In the genomic region with DNA sequence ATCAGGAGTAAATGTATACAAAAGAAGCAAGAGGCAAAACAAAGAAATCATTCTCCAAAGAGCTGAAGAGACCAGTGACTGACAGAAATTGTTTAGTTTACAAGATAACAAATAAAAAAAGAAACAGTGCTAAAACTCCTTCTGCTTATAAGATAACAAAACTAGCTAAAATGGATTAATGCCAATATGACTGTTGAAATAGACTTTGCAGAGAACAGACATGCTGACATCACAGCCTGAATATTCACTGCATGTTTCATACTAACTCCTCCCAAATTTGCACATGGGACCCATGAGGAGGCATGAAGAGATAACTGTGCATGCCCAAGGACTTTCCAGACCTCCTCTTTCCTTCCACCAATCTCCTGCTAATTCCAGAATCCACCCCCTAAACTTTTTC, we compare ENCODE assay signal across 20 cellular contexts. TPM values are rescaled to one million over a fixed set of nuclear protein-coding genes. Genes with fewer than 3 reads are reported as not detected.
"Had no signal": no experiment of that assay in that cellular context is flagged by ENCODE, and none has a peak within 500 bp of the region (broad histone marks: within the 10 kb centered on the region; RNA-seq: fewer than 3 reads in every experiment).

No MANE protein-coding gene starts in this region.

- H2AFZ ChIP-seq: hepatocyte had no signal

- H3K36me3 ChIP-seq: ascending aorta, cardiac muscle cell, thoracic aorta, upper lobe of left lung had no signal

- H3K27me3 ChIP-seq: ascending aorta, upper lobe of left lung had no signal

- H3K4me1 ChIP-seq: ascending aorta, upper lobe of left lung had no signal

- H3K27ac ChIP-seq: ascending aorta, cardiac muscle cell, dorsolateral prefrontal cortex, epithelial cell of prostate, hepatocyte, thoracic aorta, upper lobe of left lung had no signal

- ATAC-seq: activated naive CD8-positive, alpha-beta T cell treated with anti-CD3 and anti-CD28 coated beads, Interleukin-2, amount 50 U/mL, for 24 hours; activated T-cell treated with anti-CD3 and anti-CD28 coated beads, Interleukin-2, amount 50 U/mL, for 4 hours; stimulated activated naive B cell treated with anti-CD40 and anti-IgM and Interleukin-4, amounts not matched to agents 10 μg/mL and 1 μg/mL and 100 μg/mL, for 72 hours; T-cell had no signal

- DNase-seq: activated CD4-positive, alpha-beta T cell treated with anti-CD3 and anti-CD28 coated beads, Interleukin-2, amount 10 ng/mL, durations not matched to agents 24 days and 14 days; activated CD8-positive, alpha-beta memory T cell treated with anti-CD3 and anti-CD28 coated beads, Interleukin-2, amount 50 U/mL, for 4 hours; activated effector memory CD4-positive, alpha-beta T cell treated with Interleukin-2 at 50 U/mL for 16 hours; activated naive CD4-positive, alpha-beta T cell treated with anti-CD3 and anti-CD28 coated beads, Interleukin-2, amount 10 ng/mL, durations not matched to agents 7 days and 5 days; activated naive CD8-positive, alpha-beta T cell treated with anti-CD3 and anti-CD28 coated beads, Interleukin-2, amount 50 U/mL, for 24 hours; activated T-cell treated with anti-CD3 and anti-CD28 coated beads, Interleukin-2, amount 50 U/mL, for 4 hours; dorsolateral prefrontal cortex; islet precursor cell; midbrain; SK-N-SH; stimulated activated naive B cell treated with anti-CD40 and anti-IgM and Interleukin-4, amounts not matched to agents 10 μg/mL and 1 μg/mL and 100 μg/mL, for 72 hours; T-cell; upper lobe of left lung had no signal

- H3K27ac Mint-ChIP-seq: activated CD4-positive, alpha-beta T cell treated with anti-CD3 and anti-CD28 coated beads, Interleukin-2, amount 10 ng/mL, durations not matched to agents 24 days and 14 days; activated naive CD4-positive, alpha-beta T cell treated with anti-CD3 and anti-CD28 coated beads, Interleukin-2, amount 10 ng/mL, durations not matched to agents 7 days and 5 days; activated naive CD8-positive, alpha-beta T cell treated with anti-CD3 and anti-CD28 coated beads, Interleukin-2, amount 50 U/mL, for 24 hours; nephron; stimulated activated naive B cell treated with anti-CD40 and anti-IgM and Interleukin-4, amounts not matched to agents 10 μg/mL and 1 μg/mL and 100 μg/mL, for 72 hours; T-cell had no signal

- H3K36me3 Mint-ChIP-seq: activated naive CD4-positive, alpha-beta T cell treated with anti-CD3 and anti-CD28 coated beads, Interleukin-2, amount 10 ng/mL, durations not matched to agents 7 days and 5 days; stimulated activated naive B cell treated with anti-CD40 and anti-IgM and Interleukin-4, amounts not matched to agents 10 μg/mL and 1 μg/mL and 100 μg/mL, for 72 hours; T-cell had no signal

- H3K4me2 ChIP-seq: hepatocyte, SK-N-SH had no signal

- H3K79me2 ChIP-seq: hepatocyte had no signal

- H3K4me3 ChIP-seq: ascending aorta, cardiac muscle cell, dorsolateral prefrontal cortex, hepatocyte, thoracic aorta, upper lobe of left lung had no signal

- H3K9me3 ChIP-seq: ascending aorta, SK-N-SH, thoracic aorta, upper lobe of left lung had no signal

- H3K9me3 Mint-ChIP-seq: activated CD4-positive, alpha-beta T cell treated with anti-CD3 and anti-CD28 coated beads, Interleukin-2, amount 10 ng/mL, durations not matched to agents 24 days and 14 days; activated naive CD4-positive, alpha-beta T cell treated with anti-CD3 and anti-CD28 coated beads, Interleukin-2, amount 10 ng/mL, durations not matched to agents 7 days and 5 days; activated naive CD8-positive, alpha-beta T cell treated with anti-CD3 and anti-CD28 coated beads, Interleukin-2, amount 50 U/mL, for 24 hours; activated T-cell treated with anti-CD3 and anti-CD28 coated beads, Interleukin-2, amount 50 U/mL, for 4 hours; nephron; stimulated activated naive B cell treated with anti-CD40 and anti-IgM and Interleukin-4, amounts not matched to agents 10 μg/mL and 1 μg/mL and 100 μg/mL, for 72 hours; T-cell had no signal

- H3K9ac ChIP-seq: SK-N-SH had no signal

- H3K4me3 Mint-ChIP-seq: activated CD4-positive, alpha-beta T cell treated with anti-CD3 and anti-CD28 coated beads, Interleukin-2, amount 10 ng/mL, durations not matched to agents 24 days and 14 days; activated naive CD4-positive, alpha-beta T cell treated with anti-CD3 and anti-CD28 coated beads, Interleukin-2, amount 10 ng/mL, durations not matched to agents 7 days and 5 days; activated naive CD8-positive, alpha-beta T cell treated with anti-CD3 and anti-CD28 coated beads, Interleukin-2, amount 50 U/mL, for 24 hours; activated T-cell treated with anti-CD3 and anti-CD28 coated beads, Interleukin-2, amount 50 U/mL, for 4 hours; nephron; stimulated activated naive B cell treated with anti-CD40 and anti-IgM and Interleukin-4, amounts not matched to agents 10 μg/mL and 1 μg/mL and 100 μg/mL, for 72 hours; T-cell had no signal

- H3K4me1 Mint-ChIP-seq: activated CD4-positive, alpha-beta T cell treated with anti-CD3 and anti-CD28 coated beads, Interleukin-2, amount 10 ng/mL, durations not matched to agents 24 days and 14 days; activated naive CD4-positive, alpha-beta T cell treated with anti-CD3 and anti-CD28 coated beads, Interleukin-2, amount 10 ng/mL, durations not matched to agents 7 days and 5 days; activated naive CD8-positive, alpha-beta T cell treated with anti-CD3 and anti-CD28 coated beads, Interleukin-2, amount 50 U/mL, for 24 hours; nephron; stimulated activated naive B cell treated with anti-CD40 and anti-IgM and Interleukin-4, amounts not matched to agents 10 μg/mL and 1 μg/mL and 100 μg/mL, for 72 hours had no signal

RNA-seq across cellular contexts. Expression of a gene that starts 6.2 kb away (rescaled TPM):
- total RNA-seq: activated CD4-positive, alpha-beta T cell treated with anti-CD3 and anti-CD28 coated beads, Interleukin-2, amount 10 ng/mL, durations not matched to agents 24 days and 14 days; activated T-cell treated with anti-CD3 and anti-CD28 coated beads, Interleukin-2, amount 50 U/mL, for 4 hours; lung microvascular endothelial cell; T-cell; upper lobe of left lung had no signal
- polyA plus RNA-seq: SK-N-SH had no signal

RNA-seq across cellular contexts. Expression of a gene that starts 31.8 kb away (rescaled TPM):
- total RNA-seq: activated CD4-positive, alpha-beta T cell treated with anti-CD3 and anti-CD28 coated beads, Interleukin-2, amount 10 ng/mL, durations not matched to agents 24 days and 14 days; activated T-cell treated with anti-CD3 and anti-CD28 coated beads, Interleukin-2, amount 50 U/mL, for 4 hours; lung microvascular endothelial cell; T-cell; thoracic aorta; upper lobe of left lung had no signal
- polyA plus RNA-seq: SK-N-SH had no signal
